In the genomic region with DNA sequence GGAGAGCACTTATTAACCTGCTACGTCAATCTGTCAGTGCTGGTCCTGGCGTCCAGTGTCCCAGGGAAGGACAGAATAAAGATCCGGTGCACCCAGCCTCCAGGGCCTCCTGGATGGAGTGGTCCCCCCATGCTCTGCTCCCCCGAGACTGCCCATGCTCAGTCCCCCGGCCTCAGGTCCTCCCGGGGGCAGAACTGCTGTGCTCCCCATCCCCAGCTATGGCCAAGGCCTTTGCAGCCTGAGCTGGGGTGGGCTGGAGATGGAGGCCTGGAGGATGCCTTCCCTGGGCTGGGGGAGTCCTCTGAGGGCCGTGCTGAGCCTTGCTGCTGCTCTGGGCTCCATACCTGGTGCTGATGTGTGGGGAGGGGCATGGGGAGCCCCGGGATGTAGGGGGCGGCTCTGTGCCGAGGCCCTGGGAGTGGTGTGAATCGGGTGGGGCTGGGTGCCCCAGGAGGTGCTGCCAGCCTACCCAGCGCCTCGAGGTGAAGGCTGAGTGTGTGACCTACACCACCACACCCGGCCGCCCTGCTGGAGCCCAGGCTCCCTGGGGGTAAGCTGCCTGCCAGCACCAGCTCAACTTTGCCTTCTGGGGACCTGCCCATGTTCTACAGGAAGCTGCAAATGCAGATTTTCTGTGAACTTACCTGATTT, we compare ENCODE assay signal across 21 cellular contexts.
"Had no signal": no experiment of that assay in that cellular context is flagged by ENCODE, and none has a peak within 500 bp of the region (broad histone marks: within the 10 kb centered on the region; RNA-seq: fewer than 3 reads in every experiment).

No MANE protein-coding gene starts in this region.

- H3K4me1 ChIP-seq: esophagus squamous epithelium, left ventricle myocardium inferior, parathyroid adenoma, psoas muscle, thyroid gland, uterus had no signal

- DNase-seq: effector memory CD8-positive, alpha-beta T cell; esophagus squamous epithelium; foreskin fibroblast; head of caudate nucleus; hypothalamus; islet precursor cell; left ventricle myocardium inferior; mesendoderm; naive B cell; retina; stimulated activated CD4-positive, alpha-beta T cell treated with anti-CD3 and anti-CD28 coated beads, Interleukin-12 subunit alpha, Interleukin-12 subunit beta, amount 100 ng/mL, for 4 hours; stimulated activated naive CD4-positive, alpha-beta T cell treated with Interleukin-2 at 50 U/mL for 16 hours; thyroid gland; uterus had no signal

- H3K27ac Mint-ChIP-seq: dendritic cell treated with granulocyte-macrophage colony-stimulating factor and Interleukin-4, amounts not matched to agents 40 ng/mL and 50 ng/mL, for 4 days; effector memory CD8-positive, alpha-beta T cell; naive B cell; type B pancreatic cell had no signal

- H3K36me3 ChIP-seq: esophagus squamous epithelium, left ventricle myocardium inferior, thyroid gland, uterus had no signal

- H2AFZ ChIP-seq: parathyroid adenoma had no signal

- H3K4me3 ChIP-seq: esophagus squamous epithelium, left ventricle myocardium inferior, psoas muscle, skin epidermis, thyroid gland, uterus had no signal

- H3K4me3 Mint-ChIP-seq: dendritic cell treated with granulocyte-macrophage colony-stimulating factor and Interleukin-4, amounts not matched to agents 40 ng/mL and 50 ng/mL, for 4 days; effector memory CD8-positive, alpha-beta T cell; naive B cell; nephron; type B pancreatic cell had no signal

- H3K36me3 Mint-ChIP-seq: type B pancreatic cell had no signal

- H3K27me3 ChIP-seq: thyroid gland, uterus had no signal

- H3K79me2 ChIP-seq: parathyroid adenoma had no signal

- H3K4me1 Mint-ChIP-seq: naive B cell, nephron had no signal

- H3K27ac ChIP-seq: esophagus squamous epithelium, left ventricle myocardium inferior, parathyroid adenoma, psoas muscle, skin epidermis, thyroid gland, uterus had no signal

- H3K9me3 ChIP-seq: psoas muscle, thyroid gland, uterus had no signal

- H3K9ac ChIP-seq: parathyroid adenoma had no signal

- ATAC-seq: effector memory CD8-positive, alpha-beta T cell; psoas muscle; sciatic nerve had no signal
